Comparison of ENCODE assay signal across 1 cellular context in the genomic region with DNA sequence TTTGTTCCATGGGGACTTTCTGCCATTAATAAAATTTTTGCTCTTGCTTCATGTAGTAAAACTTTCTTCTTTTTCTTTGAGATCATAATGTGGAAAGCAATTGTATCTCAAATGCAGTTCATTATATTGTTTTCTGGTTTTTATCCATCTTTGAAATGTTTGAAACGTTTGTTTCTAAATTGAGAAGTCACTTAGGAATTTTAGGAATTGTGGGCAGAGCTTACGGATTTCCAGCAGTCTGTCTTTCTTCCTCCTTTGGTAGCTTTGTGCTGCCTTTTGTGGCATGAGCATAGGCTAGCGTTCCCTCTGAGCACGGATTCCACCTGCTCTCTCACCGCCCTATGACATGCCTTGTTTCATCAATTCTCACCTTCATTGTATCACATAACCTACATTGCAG.
TF ChIP-seq lines count a peak whose summit lies in the region.

No MANE protein-coding gene starts in this region.

TF ChIP-seq in GM23338, 12 proteins besides CTCF, POLR2A, EP300 and RAD21 (continued from another document):
- TF ChIP-seq, protein P1, sequence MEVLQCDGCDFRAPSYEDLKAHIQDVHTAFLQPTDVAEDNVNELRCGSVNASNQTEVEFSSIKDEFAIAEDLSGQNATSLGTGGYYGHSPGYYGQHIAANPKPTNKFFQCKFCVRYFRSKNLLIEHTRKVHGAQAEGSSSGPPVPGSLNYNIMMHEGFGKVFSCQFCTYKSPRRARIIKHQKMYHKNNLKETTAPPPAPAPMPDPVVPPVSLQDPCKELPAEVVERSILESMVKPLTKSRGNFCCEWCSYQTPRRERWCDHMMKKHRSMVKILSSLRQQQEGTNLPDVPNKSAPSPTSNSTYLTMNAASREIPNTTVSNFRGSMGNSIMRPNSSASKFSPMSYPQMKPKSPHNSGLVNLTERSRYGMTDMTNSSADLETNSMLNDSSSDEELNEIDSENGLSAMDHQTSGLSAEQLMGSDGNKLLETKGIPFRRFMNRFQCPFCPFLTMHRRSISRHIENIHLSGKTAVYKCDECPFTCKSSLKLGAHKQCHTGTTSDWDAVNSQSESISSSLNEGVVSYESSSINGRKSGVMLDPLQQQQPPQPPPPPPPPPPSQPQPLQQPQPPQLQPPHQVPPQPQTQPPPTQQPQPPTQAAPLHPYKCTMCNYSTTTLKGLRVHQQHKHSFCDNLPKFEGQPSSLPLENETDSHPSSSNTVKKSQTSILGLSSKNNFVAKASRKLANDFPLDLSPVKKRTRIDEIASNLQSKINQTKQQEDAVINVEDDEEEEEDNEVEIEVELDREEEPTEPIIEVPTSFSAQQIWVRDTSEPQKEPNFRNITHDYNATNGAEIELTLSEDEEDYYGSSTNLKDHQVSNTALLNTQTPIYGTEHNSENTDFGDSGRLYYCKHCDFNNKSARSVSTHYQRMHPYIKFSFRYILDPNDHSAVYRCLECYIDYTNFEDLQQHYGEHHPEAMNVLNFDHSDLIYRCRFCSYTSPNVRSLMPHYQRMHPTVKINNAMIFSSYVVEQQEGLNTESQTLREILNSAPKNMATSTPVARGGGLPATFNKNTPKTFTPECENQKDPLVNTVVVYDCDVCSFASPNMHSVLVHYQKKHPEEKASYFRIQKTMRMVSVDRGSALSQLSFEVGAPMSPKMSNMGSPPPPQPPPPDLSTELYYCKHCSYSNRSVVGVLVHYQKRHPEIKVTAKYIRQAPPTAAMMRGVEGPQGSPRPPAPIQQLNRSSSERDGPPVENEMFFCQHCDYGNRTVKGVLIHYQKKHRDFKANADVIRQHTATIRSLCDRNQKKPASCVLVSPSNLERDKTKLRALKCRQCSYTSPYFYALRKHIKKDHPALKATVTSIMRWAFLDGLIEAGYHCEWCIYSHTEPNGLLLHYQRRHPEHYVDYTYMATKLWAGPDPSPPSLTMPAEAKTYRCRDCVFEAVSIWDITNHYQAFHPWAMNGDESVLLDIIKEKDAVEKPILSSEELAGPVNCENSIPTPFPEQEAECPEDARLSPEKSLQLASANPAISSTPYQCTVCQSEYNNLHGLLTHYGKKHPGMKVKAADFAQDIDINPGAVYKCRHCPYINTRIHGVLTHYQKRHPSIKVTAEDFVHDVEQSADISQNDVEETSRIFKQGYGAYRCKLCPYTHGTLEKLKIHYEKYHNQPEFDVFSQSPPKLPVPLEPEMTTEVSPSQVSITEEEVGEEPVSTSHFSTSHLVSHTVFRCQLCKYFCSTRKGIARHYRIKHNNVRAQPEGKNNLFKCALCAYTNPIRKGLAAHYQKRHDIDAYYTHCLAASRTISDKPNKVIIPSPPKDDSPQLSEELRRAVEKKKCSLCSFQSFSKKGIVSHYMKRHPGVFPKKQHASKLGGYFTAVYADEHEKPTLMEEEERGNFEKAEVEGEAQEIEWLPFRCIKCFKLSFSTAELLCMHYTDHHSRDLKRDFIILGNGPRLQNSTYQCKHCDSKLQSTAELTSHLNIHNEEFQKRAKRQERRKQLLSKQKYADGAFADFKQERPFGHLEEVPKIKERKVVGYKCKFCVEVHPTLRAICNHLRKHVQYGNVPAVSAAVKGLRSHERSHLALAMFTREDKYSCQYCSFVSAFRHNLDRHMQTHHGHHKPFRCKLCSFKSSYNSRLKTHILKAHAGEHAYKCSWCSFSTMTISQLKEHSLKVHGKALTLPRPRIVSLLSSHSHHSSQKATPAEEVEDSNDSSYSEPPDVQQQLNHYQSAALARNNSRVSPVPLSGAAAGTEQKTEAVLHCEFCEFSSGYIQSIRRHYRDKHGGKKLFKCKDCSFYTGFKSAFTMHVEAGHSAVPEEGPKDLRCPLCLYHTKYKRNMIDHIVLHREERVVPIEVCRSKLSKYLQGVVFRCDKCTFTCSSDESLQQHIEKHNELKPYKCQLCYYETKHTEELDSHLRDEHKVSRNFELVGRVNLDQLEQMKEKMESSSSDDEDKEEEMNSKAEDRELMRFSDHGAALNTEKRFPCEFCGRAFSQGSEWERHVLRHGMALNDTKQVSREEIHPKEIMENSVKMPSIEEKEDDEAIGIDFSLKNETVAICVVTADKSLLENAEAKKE (CRISPR knock-in tag; IDR thresholded peaks at IDR 0.05): no peak
- no peak for TF ChIP-seq ZNF114 (CRISPR knock-in tag; IDR thresholded peaks at IDR 0.05)
- no peak for TF ChIP-seq CREB1 (CRISPR knock-in tag; IDR thresholded peaks at IDR 0.05; ENCODE audit: low read depth)
- TF ChIP-seq POLR2AphosphoS5 (IDR thresholded peaks at IDR 0.05; ENCODE audit: low read depth): no peak
- TF ChIP-seq JUNB (IDR thresholded peaks at IDR 0.05; ENCODE audit: unreplicated experiment): no peak
- TF ChIP-seq, protein P2, sequence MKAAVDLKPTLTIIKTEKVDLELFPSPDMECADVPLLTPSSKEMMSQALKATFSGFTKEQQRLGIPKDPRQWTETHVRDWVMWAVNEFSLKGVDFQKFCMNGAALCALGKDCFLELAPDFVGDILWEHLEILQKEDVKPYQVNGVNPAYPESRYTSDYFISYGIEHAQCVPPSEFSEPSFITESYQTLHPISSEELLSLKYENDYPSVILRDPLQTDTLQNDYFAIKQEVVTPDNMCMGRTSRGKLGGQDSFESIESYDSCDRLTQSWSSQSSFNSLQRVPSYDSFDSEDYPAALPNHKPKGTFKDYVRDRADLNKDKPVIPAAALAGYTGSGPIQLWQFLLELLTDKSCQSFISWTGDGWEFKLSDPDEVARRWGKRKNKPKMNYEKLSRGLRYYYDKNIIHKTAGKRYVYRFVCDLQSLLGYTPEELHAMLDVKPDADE (IDR thresholded peaks at IDR 0.05): no peak
- no peak for TF ChIP-seq EZH2 (IDR thresholded peaks at IDR 0.05; ENCODE audit: low read depth, unreplicated experiment)
- TF ChIP-seq STAT1 (IDR thresholded peaks at IDR 0.05; ENCODE audit: unreplicated experiment): no peak
- TF ChIP-seq ZNF331 (CRISPR knock-in tag; IDR thresholded peaks at IDR 0.05; ENCODE audit: low read depth): no peak
